ENCODE assay signal across 8 cellular contexts in genomic region chr6:35730745-35731413, GRCh38. TPM values are rescaled to one million over a fixed set of nuclear protein-coding genes. Genes with fewer than 3 reads are reported as not detected.
DNase-seq lines count a peak whose midpoint lies in the region; ATAC-seq and TF ChIP-seq lines count a peak whose summit lies in the region.

No MANE protein-coding gene starts in this region.

- TF ChIP-seq POLR2A in tibial nerve (IDR thresholded peaks at IDR 0.05), result no peak

- H3K9me3 Mint-ChIP-seq in activated naive CD4-positive, alpha-beta T cell treated with anti-CD3 and anti-CD28 coated beads for 36 hours, result no peaks in the 10 kb centered on the region

- no peak for ATAC-seq in lower lobe of right lung

- H3K27me3 ChIP-seq in lower lobe of right lung (ENCODE audit: low read depth) (no peaks in the 10 kb centered on the region), tibial nerve (no peaks in the 10 kb centered on the region)

- no peaks in the 10 kb centered on the region for H3K27me3 Mint-ChIP-seq in activated naive CD4-positive, alpha-beta T cell treated with anti-CD3 and anti-CD28 coated beads for 36 hours (ENCODE audit: low read depth)

- H3K4me3 ChIP-seq in lower lobe of right lung (peak overlapping the region; percentile 73), tibial nerve (peak overlapping the region; percentile 50 to 77 (median 64))

- 7 to 10% methylated on average over 15 of the region's 15 CpGs for WGBS in tibial nerve, 2 donors

- no peak for TF ChIP-seq CTCF in lower lobe of right lung (IDR thresholded peaks at IDR 0.05)
- TF ChIP-seq CTCF in tibial nerve (IDR thresholded peaks at IDR 0.05), result no peak

- peaks cover 83% of the 10 kb centered on the region for H3K4me1 Mint-ChIP-seq in activated naive CD4-positive, alpha-beta T cell treated with anti-CD3 and anti-CD28 coated beads for 36 hours (ENCODE audit: low read depth)

- intact Hi-C loops in activated naive CD4-positive, alpha-beta T cell treated with anti-CD3 and anti-CD28 coated beads for 36 hours (cut with micrococcal nuclease), result no loop called here
- intact Hi-C loops in lower lobe of right lung (cut with DNase I), result no loop called here

- peak overlapping the region; percentile 78 for H3K4me3 Mint-ChIP-seq in activated naive CD4-positive, alpha-beta T cell treated with anti-CD3 and anti-CD28 coated beads for 36 hours

- no peak for DNase-seq in activated naive CD4-positive, alpha-beta T cell treated with anti-CD3 and anti-CD28 coated beads for 36 hours
- DNase-seq in activated naive CD4-positive, alpha-beta T cell (lab: John Stamatoyannopoulos, UW), result no peak
- no peak for DNase-seq in lower lobe of right lung
- peak in 1 of 2 donors; percentile 67 for DNase-seq in tibial nerve (ENCODE audit: low spot score in 2 of 2)
- DNase-seq in putamen (ENCODE audit: low spot score), result no peak
- DNase-seq in stimulated activated CD4-positive, alpha-beta T cell treated with anti-CD3 and anti-CD28 coated beads, Interleukin-4, amount 100 ng/mL, for 1 hour, result no peak
- no peak for DNase-seq in GM19240 (ENCODE audit: insufficient read length, low spot score)

- H3K36me3 ChIP-seq in lower lobe of right lung (no peaks in the 10 kb centered on the region), tibial nerve (no peaks in the 10 kb centered on the region)

- H3K27ac ChIP-seq in angular gyrus (ENCODE audit: low read depth, low read length) (peak overlapping the region; percentile 100), lower lobe of right lung (peak overlapping the region; percentile 98), tibial nerve (peak overlapping the region; percentile 98 to 100 (median 100))

- peak overlapping the region; percentile 87 for H3K27ac Mint-ChIP-seq in activated naive CD4-positive, alpha-beta T cell treated with anti-CD3 and anti-CD28 coated beads for 36 hours

- CTCF ChIA-PET in activated naive CD4-positive, alpha-beta T cell treated with anti-CD3 and anti-CD28 coated beads for 36 hours (lab: Charles Lee), result interaction anchor here (0.6 to 1.6 kb wide), 5 partner anchors 40 to 180 kb away, joined by 3 to 5 read pairs (median 3); no protein-coding TSS in a partner anchor

- H3K9me3 ChIP-seq in lower lobe of right lung, result no peaks in the 10 kb centered on the region
- no peaks in the 10 kb centered on the region for H3K9me3 ChIP-seq in tibial nerve

- H3K4me1 ChIP-seq in lower lobe of right lung (peaks cover 74% of the 10 kb centered on the region), tibial nerve (peaks cover 14 to 80% (median 65%) of the 10 kb centered on the region in 4 donors)

- no peak for TF ChIP-seq EP300 in tibial nerve (IDR thresholded peaks at IDR 0.05)

- no peaks in the 10 kb centered on the region for H3K36me3 Mint-ChIP-seq in activated naive CD4-positive, alpha-beta T cell treated with anti-CD3 and anti-CD28 coated beads for 36 hours (ENCODE audit: low read depth)

RNA-seq across cellular contexts. Expression of gene ARMC12, which starts 6.0 kb away (rescaled TPM):
- total RNA-seq in activated naive CD4-positive, alpha-beta T cell treated with anti-CD3 and anti-CD28 coated beads for 36 hours, result 1 to 10 TPM; 3.1 to 3.9 TPM
- not detected for total RNA-seq in lower lobe of right lung
- total RNA-seq in tibial nerve, result 1 to 10 TPM in 2 of 4 donors, not detected in 2; 2.2 to 2.9 TPM

RNA-seq across cellular contexts. Expression of gene FKBP5, which starts 42.2 kb away (rescaled TPM):
- 100 to 1,000 TPM; 202 to 208 TPM for total RNA-seq in activated naive CD4-positive, alpha-beta T cell treated with anti-CD3 and anti-CD28 coated beads for 36 hours
- 128 TPM for total RNA-seq in lower lobe of right lung
- total RNA-seq in tibial nerve, result 100 to 1,000 TPM; 304 to 768 (median 608) TPM

RNA-seq across cellular contexts. Expression of gene CLPSL2, which starts 45.5 kb away (rescaled TPM):
- not detected for total RNA-seq in activated naive CD4-positive, alpha-beta T cell treated with anti-CD3 and anti-CD28 coated beads for 36 hours
- total RNA-seq in lower lobe of right lung, result not detected
- not detected for total RNA-seq in tibial nerve

RNA-seq across cellular contexts. Expression of gene CLPSL1, which starts 49.9 kb away (rescaled TPM):
- not detected for total RNA-seq in activated naive CD4-positive, alpha-beta T cell treated with anti-CD3 and anti-CD28 coated beads for 36 hours
- not detected for total RNA-seq in lower lobe of right lung
- not detected for total RNA-seq in tibial nerve
